In genomic region chr11:68683952-68684384, GRCh38 we compare ENCODE assay signal across 16 cellular contexts. TPM values are rescaled to one million over a fixed set of nuclear protein-coding genes. Genes with fewer than 3 reads are reported as not detected.
DNase-seq lines count a peak whose midpoint lies in the region; ATAC-seq, FAIRE-seq and TF ChIP-seq lines count a peak whose summit lies in the region.
"Had no signal": no experiment of that assay in that cellular context is flagged by ENCODE, and none has a peak within 500 bp of the region (broad histone marks: within the 10 kb centered on the region; RNA-seq: fewer than 3 reads in every experiment).

No MANE protein-coding gene starts in this region.

- peaks cover 33% of the 10 kb centered on the region for H3K27me3 ChIP-seq in keratinocyte (ENCODE audit: control insufficient read depth, extremely low read depth, insufficient read depth, low read length)

- no peak overlapping the region for H2AFZ ChIP-seq in keratinocyte (ENCODE audit: control insufficient read depth, low read length)

- H3K79me2 ChIP-seq in keratinocyte (ENCODE audit: control insufficient read depth, insufficient read depth, low read length), result no peaks in the 10 kb centered on the region

- dilution Hi-C loops in keratinocyte (cut with MboI; ENCODE audit: extremely low pct_ligation_motif_present, low sequenced_read_pairs), result no loop called here

- POLR2A ChIA-PET in A549 (lab: Yijun Ruan, JAX) (interaction anchor here (0.6 kb wide), 1 partner anchor 234 kb away, joined by 3 read pairs; no protein-coding TSS in a partner anchor), HEK293 (lab: Yijun Ruan, JAX) (interaction anchor here (0.6 kb wide), 1 partner anchor 269 kb away, joined by 5 read pairs; no protein-coding TSS in a partner anchor)

- H3K9me3 ChIP-seq in A549 (no peaks in the 10 kb centered on the region), HEK293 (ENCODE audit: control insufficient read depth, insufficient read depth, low read depth, low read length) (no peaks in the 10 kb centered on the region), keratinocyte (ENCODE audit: control insufficient read depth, low read depth, low read length) (no peaks in the 10 kb centered on the region)
- H3K9me3 ChIP-seq: body of pancreas, tibial nerve had no signal

- H3K36me3 ChIP-seq in HEK293 (ENCODE audit: control insufficient read depth in 2 of 2, insufficient read depth in 1 of 2, low read length in 2 of 2), result no peaks in the 10 kb centered on the region
- no peaks in the 10 kb centered on the region for H3K36me3 ChIP-seq in keratinocyte (ENCODE audit: control insufficient read depth in 2 of 2, extremely low read depth in 1 of 2, insufficient read depth in 2 of 2, low read length in 2 of 2)
- H3K36me3 ChIP-seq: tibial nerve had no signal

- no peak for ATAC-seq in A549

- WGBS in A549 (ENCODE audit: missing lambda C conversion rate), result 88% methylated on average over 6 of the region's 24 CpGs

- peak overlapping the region; percentile 78 to 91 for H3K27ac ChIP-seq in A549
- peak overlapping the region; percentile 39; the same call in 1 of the 2 replicates for H3K27ac ChIP-seq in HEK293 (ENCODE audit: extremely low read depth, low read depth, low read length)
- no peak overlapping the region for H3K27ac ChIP-seq in coronary artery
- H3K27ac ChIP-seq in keratinocyte (ENCODE audit: control insufficient read depth, insufficient read depth, low read length), result no peak overlapping the region
- H3K27ac ChIP-seq: body of pancreas, tibial nerve had no signal

- H3K9me1 ChIP-seq in keratinocyte (ENCODE audit: control insufficient read depth, extremely low read depth, insufficient read depth, low read length), result no peaks in the 10 kb centered on the region

- TF ChIP-seq RAD21 in A549 (conservative IDR thresholded peaks at IDR 0.05 in 1 of 2, IDR thresholded peaks at IDR 0.05 in 1 of 2), result no peak

- TF ChIP-seq EP300 in A549 (IDR thresholded peaks at IDR 0.05), result no peak

- DNase-seq in A549 (ENCODE audit: low read depth in 1 of 2, low spot score in 1 of 2), result no peak
- no peak for DNase-seq in coronary artery (ENCODE audit: low spot score)
- no peak for DNase-seq in keratinocyte (ENCODE audit: low read depth, low spot score)
- no peak for DNase-seq in NCI-H446 (lab: John Stamatoyannopoulos, UW)
- no peak for DNase-seq in 8988T
- DNase-seq in activated CD8-positive, alpha-beta memory T cell treated with anti-CD3 and anti-CD28 coated beads for 24 hours, result no peak
- DNase-seq in RCC 7860 (ENCODE audit: low spot score), result no peak
- DNase-seq: activated CD4-positive, alpha-beta memory T cell treated with anti-CD3 and anti-CD28 coated beads, Interleukin-2, amount 10 ng/mL, durations not matched to agents 7 days and 5 days; effector CD8-positive, alpha-beta T cell; NCI-H1436; NCI-H774; occipital lobe; SIG-M5 had no signal

- H3K4me1 ChIP-seq in A549 (peaks cover 2% of the 10 kb centered on the region; the same call in 1 of the 3 replicates), HEK293 (ENCODE audit: control insufficient read depth, insufficient read depth, low read length) (no peaks in the 10 kb centered on the region; the same call in 1 of the 2 replicates), keratinocyte (ENCODE audit: control insufficient read depth, extremely low read depth, insufficient read depth, low read length) (no peaks in the 10 kb centered on the region)

- CTCF ChIA-PET in A549 (lab: Yijun Ruan, JAX) (interaction anchor here (0.7 to 1.7 kb wide), 2 partner anchors 115 to 162 kb away, joined by 3 to 4 read pairs; no protein-coding TSS in a partner anchor), HEK293 (lab: Yijun Ruan, JAX) (interaction anchor here (0.6 kb wide), 2 partner anchors 285 to 440 kb away, joined by 4 to 5 read pairs; no protein-coding TSS in a partner anchor)

- TF ChIP-seq CTCF in A549 (IDR thresholded peaks at IDR 0.05), result no peak
- no peak for TF ChIP-seq CTCF in HEK293 (tag by site-specific recombination; IDR thresholded peaks at IDR 0.05)
- TF ChIP-seq CTCF in coronary artery (IDR thresholded peaks at IDR 0.05), result no peak
- TF ChIP-seq CTCF in keratinocyte (optimal IDR thresholded peaks at IDR 0.05 in 1 of 3, IDR thresholded peaks at IDR 0.05 in 1 of 3, conservative IDR thresholded peaks at IDR 0.05 in 1 of 3; ENCODE audit: extremely low read depth in 1 of 3, insufficient read depth in 2 of 3, low read length in 3 of 3), result no peak

- no peak for FAIRE-seq in A549 (lab: Jason Lieb, UNC)
- FAIRE-seq in keratinocyte (lab: Jason Lieb, UNC), result no peak
- FAIRE-seq in RCC 7860 (lab: Jason Lieb, UNC), result no peak

- H3K4me2 ChIP-seq in A549 (peak overlapping the region; percentile 99), keratinocyte (ENCODE audit: control insufficient read depth, extremely low read depth, insufficient read depth, low read depth, low read length) (peak overlapping the region; percentile 48)

- no peak overlapping the region for H3K9ac ChIP-seq in keratinocyte (ENCODE audit: control insufficient read depth, extremely low read depth, insufficient read depth, low read length)

- H4K20me1 ChIP-seq in keratinocyte (ENCODE audit: control insufficient read depth, extremely low read depth, insufficient read depth, low read length), result peaks cover 5% of the 10 kb centered on the region

- peak overlapping the region; percentile 63 for H3K4me3 ChIP-seq in A549
- H3K4me3 ChIP-seq in HEK293 (ENCODE audit: low read depth, low read length), result no peak overlapping the region
- peak overlapping the region; percentile 71 for H3K4me3 ChIP-seq in coronary artery
- H3K4me3 ChIP-seq in keratinocyte (ENCODE audit: control insufficient read depth in 2 of 3, extremely low read depth in 1 of 3, insufficient read depth in 2 of 3, low read depth in 1 of 3, low read length in 3 of 3), result no peak overlapping the region
- H3K4me3 ChIP-seq: body of pancreas had no signal

- no peak for TF ChIP-seq POLR2A in A549 (IDR thresholded peaks at IDR 0.05; ENCODE audit: low read length)

TF ChIP-seq in A549, 52 proteins besides CTCF, POLR2A, EP300 and RAD21 (continues in another document):
- TF ChIP-seq FOSB (CRISPR knock-in tag; IDR thresholded peaks at IDR 0.05) (no peak), CHD4 (IDR thresholded peaks at IDR 0.05; ENCODE audit: borderline replicate concordance) (no peak), KDM5A (IDR thresholded peaks at IDR 0.05) (no peak), CBX8 (IDR thresholded peaks at IDR 0.05) (no peak), RNF2 (IDR thresholded peaks at IDR 0.05; ENCODE audit: borderline replicate concordance, low read depth) (no peak), ZFP36 (IDR thresholded peaks at IDR 0.05; ENCODE audit: borderline replicate concordance, partially characterized antibody) (no peak), ZC3H11A (IDR thresholded peaks at IDR 0.05) (no peak), EHF (CRISPR knock-in tag; IDR thresholded peaks at IDR 0.05) (no peak), BHLHE40 (IDR thresholded peaks at IDR 0.05; ENCODE audit: low read depth, low read length) (no peak), BCL3 (IDR thresholded peaks at IDR 0.05) (no peak), KDM1A (IDR thresholded peaks at IDR 0.05; ENCODE audit: low read depth) (no peak)

TF ChIP-seq in HEK293, 187 proteins besides CTCF, POLR2A, EP300 and RAD21 (continues in another document):
- no peak for TF ChIP-seq TRIM28 (IDR thresholded peaks at IDR 0.05; ENCODE audit: borderline replicate concordance, low read length)
- no peak for TF ChIP-seq ZNF416 (tag by site-specific recombination; IDR thresholded peaks at IDR 0.05)
- TF ChIP-seq ZNF624 (tag by site-specific recombination; IDR thresholded peaks at IDR 0.05), result no peak
- no peak for TF ChIP-seq ZNF2 (tag by site-specific recombination; IDR thresholded peaks at IDR 0.05)
- TF ChIP-seq ZNF561 (tag by site-specific recombination; IDR thresholded peaks at IDR 0.05; ENCODE audit: borderline replicate concordance), result no peak
- no peak for TF ChIP-seq ZFHX2 (tag by site-specific recombination; conservative IDR thresholded peaks at IDR 0.05)
- no peak for TF ChIP-seq KLF8 (tag by site-specific recombination; IDR thresholded peaks at IDR 0.05)
- no peak for TF ChIP-seq ZNF449 (tag by site-specific recombination; IDR thresholded peaks at IDR 0.05)
- TF ChIP-seq ZNF10 (tag by site-specific recombination; IDR thresholded peaks at IDR 0.05), result no peak
- TF ChIP-seq ZFP3 (tag by site-specific recombination; IDR thresholded peaks at IDR 0.05; ENCODE audit: low read depth), result no peak
- TF ChIP-seq OSR2 (tag by site-specific recombination; IDR thresholded peaks at IDR 0.05), result no peak
- no peak for TF ChIP-seq ZNF701 (tag by site-specific recombination; IDR thresholded peaks at IDR 0.05)
- TF ChIP-seq ZNF211 (tag by site-specific recombination; IDR thresholded peaks at IDR 0.05; ENCODE audit: low read depth), result no peak
- TF ChIP-seq ZNF16 (tag by site-specific recombination; IDR thresholded peaks at IDR 0.05; ENCODE audit: low read depth), result no peak
- no peak for TF ChIP-seq ZNF76 (tag by site-specific recombination; IDR thresholded peaks at IDR 0.05; ENCODE audit: borderline replicate concordance, low read depth)
- no peak for TF ChIP-seq ZNF202 (tag by site-specific recombination; IDR thresholded peaks at IDR 0.05; ENCODE audit: borderline replicate concordance)

RNA-seq across cellular contexts. Expression of gene GAL, which starts 0.4 kb away (rescaled TPM):
- polyA plus RNA-seq in A549 (2011; rRNA removed), result 2.2 and 2.5 TPM in 2 replicates
- 11.9 and 14.6 TPM in 2 replicates for polyA plus RNA-seq in A549 (2012; cell fraction: cytosol; rRNA removed)
- 7.1 and 10.2 TPM in 2 replicates for polyA plus RNA-seq in A549 (2012; cell fraction: nucleus; rRNA removed)
- polyA plus RNA-seq in A549 (2017; fragmentation: RNase III; extraction: RNeasy Plus Mini Kit Qiagen cat#74134 plus additional on column Dnase treatment), result 7.9 to 9.8 TPM (median 8.6 TPM) in 3 replicates
- polyA minus RNA-seq in A549 (2011; rRNA and poly(A)+ RNA removed), result 1.9 and 3.1 TPM in 2 replicates
- polyA plus RNA-seq in keratinocyte, result 2.2 to 2.6 TPM (median 2.4 TPM) in 3 replicates
- 3.6 TPM for polyA plus RNA-seq in keratinocyte (2011; ENCODE audit: low read depth)
- polyA plus RNA-seq in keratinocyte (2011; cell fraction: cytosol; rRNA removed), result 5.2 and 8.5 TPM in 2 replicates
- 2.5 and 3.4 TPM in 2 replicates for polyA plus RNA-seq in keratinocyte (2011; cell fraction: nucleus; rRNA removed)
- 3.6 and 6.2 TPM in 2 replicates for polyA plus RNA-seq in keratinocyte (2012; ENCODE audit: low replicate concordance)
- polyA minus RNA-seq in keratinocyte, result 0.56 to 1.9 TPM (median 1.5 TPM) in 3 replicates
- 13.0 TPM for polyA minus RNA-seq in keratinocyte (2011; cell fraction: cytosol; rRNA and poly(A)+ RNA removed)
- polyA minus RNA-seq in keratinocyte (2011; cell fraction: nucleus; rRNA and poly(A)+ RNA removed), result 1.8 and 2.2 TPM in 2 replicates

Comparison
In these comparisons a context has a peak if more than half of its experiments do, and no peak if none do; other contexts are left out.
1. H3K27ac ChIP-seq: peak in A549 (2 of 2) and HEK293 (single experiment); none in coronary artery (0 of 2) and keratinocyte (single experiment).
2. H3K4me3 ChIP-seq: peak in A549 (single experiment) and coronary artery (single experiment); none in HEK293 (single experiment) and keratinocyte (0 of 3).